8 cellular contexts compared by ENCODE assay signal in genomic region chr5:112921833-112922817, GRCh38. TPM values are rescaled to one million over a fixed set of nuclear protein-coding genes. Genes with fewer than 3 reads are reported as not detected.
DNase-seq lines count a peak whose midpoint lies in the region; TF ChIP-seq lines count a peak whose summit lies in the region.

TSS of gene REEP5 (minus strand) at chr5:112922227. CDS start at chr5:112922190, 37 bp downstream.

- H3K4me3 ChIP-seq in HFF-Myc (replicated peaks; ENCODE audit: low read depth, low read length): peak within 1 kb of the TSS; percentile 69
- peak within 1 kb of the TSS; percentile 87 for H3K4me3 ChIP-seq in NB4 (ENCODE audit: low read depth, low read length)
- peak within 1 kb of the TSS; percentile 83 for H3K4me3 ChIP-seq in parathyroid adenoma (ENCODE audit: low read depth, low read length)
- peak within 1 kb of the TSS; percentile 76 to 99 (median 93) for H3K4me3 ChIP-seq in tibial nerve

- peak within 1 kb of the TSS; percentile 71 for H3K9ac ChIP-seq in parathyroid adenoma

- peaks cover 24% of the 10 kb centered on the region for H3K36me3 Mint-ChIP-seq in activated naive CD8-positive, alpha-beta T cell treated with anti-CD3 and anti-CD28 coated beads for 36 hours

- H3K4me1 ChIP-seq in parathyroid adenoma: peaks cover 25% of the 10 kb centered on the region
- H3K4me1 ChIP-seq in tibial nerve: peaks cover 0 to 54% (median 27%) of the 10 kb centered on the region in 4 donors

- WGBS in tibial nerve, 2 donors: 1 to 2% methylated on average over 22 to 30 of the region's 80 CpGs

- peak; percentile 91 for TF ChIP-seq POLR2A in NB4 (IDR thresholded peaks at IDR 0.05; ENCODE audit: extremely low read depth, insufficient read length)
- peak; percentile 74 to 80 for TF ChIP-seq POLR2A in tibial nerve (IDR thresholded peaks at IDR 0.05)

- H3K27ac ChIP-seq in parathyroid adenoma (peak within 1 kb of the TSS; percentile 92), tibial nerve (peak within 1 kb of the TSS; percentile 77 to 99 (median 94))

- intact Hi-C loops in head of caudate nucleus (cut with DNase I): loop anchor here (2.0 to 10.0 kb wide), 4 partner anchors 55 to 367 kb away; partner anchors contain the start of genes DCP2 and SRP19

- H3K79me2 ChIP-seq in parathyroid adenoma: peaks cover 27% of the 10 kb centered on the region

- H3K4me3 Mint-ChIP-seq in activated naive CD8-positive, alpha-beta T cell treated with anti-CD3 and anti-CD28 coated beads for 36 hours: peak within 1 kb of the TSS; percentile 97

- H3K9me3 Mint-ChIP-seq in activated naive CD8-positive, alpha-beta T cell treated with anti-CD3 and anti-CD28 coated beads for 36 hours: no peaks in the 10 kb centered on the region

- DNase-seq in GM10266 (ENCODE audit: extremely low spot score): peak; percentile 92
- no peak for DNase-seq in HFF-Myc (ENCODE audit: extremely low read depth, low read depth)
- peak; percentile 89 for DNase-seq in NB4 (ENCODE audit: low read depth)
- peak; percentile 71 for DNase-seq in SKM-1 treated with dmso at 0.1 percent for 144 hours (lab: John Stamatoyannopoulos, UW; ENCODE audit: unreplicated experiment)
- DNase-seq in activated naive CD8-positive, alpha-beta T cell treated with anti-CD3 and anti-CD28 coated beads for 36 hours: peak; percentile 91
- DNase-seq in head of caudate nucleus: peak; percentile 52 to 91 (median 82)
- peak; percentile 56 to 65 for DNase-seq in tibial nerve (ENCODE audit: low spot score in 2 of 2)

- H2AFZ ChIP-seq in parathyroid adenoma: peak within 1 kb of the TSS; percentile 99

- H3K36me3 ChIP-seq in parathyroid adenoma (ENCODE audit: control insufficient read depth, insufficient read depth, low read length): no peaks in the 10 kb centered on the region
- H3K36me3 ChIP-seq in tibial nerve: peaks cover 0 to 26% (median 0%) of the 10 kb centered on the region in 3 donors

- no peaks in the 10 kb centered on the region for H3K27me3 Mint-ChIP-seq in activated naive CD8-positive, alpha-beta T cell treated with anti-CD3 and anti-CD28 coated beads for 36 hours

- H3K9me3 ChIP-seq in parathyroid adenoma (ENCODE audit: control insufficient read depth, low read length) (no peaks in the 10 kb centered on the region), tibial nerve (no peaks in the 10 kb centered on the region)

- peak within 1 kb of the TSS; percentile 94 for H3K27ac Mint-ChIP-seq in activated naive CD8-positive, alpha-beta T cell treated with anti-CD3 and anti-CD28 coated beads for 36 hours

- H3K27me3 ChIP-seq in parathyroid adenoma (ENCODE audit: control insufficient read depth, insufficient read depth, low read length): no peaks in the 10 kb centered on the region
- H3K27me3 ChIP-seq in tibial nerve: no peaks in the 10 kb centered on the region

- TF ChIP-seq EP300 in tibial nerve (IDR thresholded peaks at IDR 0.05): peak in 1 of 2 donors; percentile 87

- H3K4me1 Mint-ChIP-seq in activated naive CD8-positive, alpha-beta T cell treated with anti-CD3 and anti-CD28 coated beads for 36 hours: peaks cover 48% of the 10 kb centered on the region

- TF ChIP-seq CTCF in GM10266 (IDR thresholded peaks at IDR 0.05; ENCODE audit: control insufficient read depth, insufficient read depth, low read depth, missing control alignments): peak; percentile 91
- peak; percentile 58 for TF ChIP-seq CTCF in HFF-Myc (IDR thresholded peaks at IDR 0.05; ENCODE audit: low read depth, low read length, missing control alignments)
- TF ChIP-seq CTCF in NB4 (IDR thresholded peaks at IDR 0.05; ENCODE audit: low read depth, low read length): peak; percentile 54
- TF ChIP-seq CTCF in parathyroid adenoma (IDR thresholded peaks at IDR 0.05): peak; percentile 62
- peak; percentile 72 to 93 (median 91) for TF ChIP-seq CTCF in tibial nerve (IDR thresholded peaks at IDR 0.05)

- peak within 1 kb of the TSS; percentile 94 for H3K4me2 ChIP-seq in parathyroid adenoma (ENCODE audit: low read length)

RNA-seq across cellular contexts. Expression of gene REEP5, which starts in this region (rescaled TPM):
- 10 to 100 TPM; 40.0 to 45.3 TPM for total RNA-seq in activated naive CD8-positive, alpha-beta T cell treated with anti-CD3 and anti-CD28 coated beads for 36 hours
- 100 to 1,000 TPM in 1 of 4 donors, 10 to 100 TPM in 3; 81.9 to 101 (median 94.6) TPM for total RNA-seq in tibial nerve
